In genomic region chr16:86321491-86321890, GRCh38 we compare ENCODE assay signal across 20 cellular contexts.
"Had no signal": no experiment of that assay in that cellular context is flagged by ENCODE, and none has a peak within 500 bp of the region (broad histone marks: within the 10 kb centered on the region; RNA-seq: fewer than 3 reads in every experiment).

No MANE protein-coding gene starts in this region.

- H3K27me3 ChIP-seq: MG63 had no signal

- H3K9ac ChIP-seq: SK-N-SH had no signal

- H3K9me3 ChIP-seq: MG63, SK-N-SH had no signal

- H3K36me3 ChIP-seq: MG63 had no signal

- H3K4me2 ChIP-seq: SK-N-SH had no signal

- H3K4me3 ChIP-seq: MG63 had no signal

- DNase-seq: Karpas-422, KG1, MG63, NCI-H1105, NCI-H1417, NCI-H1436 treated with DMSO at 0.1 percent for 48 hours, NCI-H1694, NCI-H187 treated with DMSO at 0.1 percent for 48 hours, NCI-H2029 treated with DMSO at 0.1 percent for 48 hours, NCI-H2171 treated with DMSO at 0.1 percent for 48 hours, NCI-H446, NCI-H510A, NCI-H524 treated with DMSO at 0.1 percent for 48 hours, NCI-H69, NCI-H774, Right ventricle myocardium superior, RPMI8226, SIG-M5, SK-N-SH, SW 1271 had no signal
